12 cellular contexts compared by ENCODE assay signal in the genomic region with DNA sequence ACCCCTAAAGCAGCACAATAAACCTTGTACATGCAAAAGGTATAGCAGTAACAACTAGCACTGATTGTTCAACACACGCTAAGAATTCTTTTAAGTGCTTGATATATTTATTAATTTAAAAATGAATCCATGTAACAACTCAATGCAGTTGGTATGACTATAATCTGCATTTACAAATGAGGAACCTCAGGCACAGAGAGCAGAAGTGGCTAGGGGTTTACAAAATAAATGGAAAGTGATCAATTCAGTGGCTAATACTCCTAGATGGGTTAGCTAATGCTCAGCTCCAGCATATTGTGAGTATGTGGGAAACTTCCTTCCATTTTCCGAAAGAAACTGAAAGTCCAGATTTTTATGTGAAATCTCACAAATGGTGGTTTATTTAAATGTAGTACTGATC.
DNase-seq lines count a peak whose midpoint lies in the region; ATAC-seq and TF ChIP-seq lines count a peak whose summit lies in the region.
"Had no signal": no experiment of that assay in that cellular context is flagged by ENCODE, and none has a peak within 500 bp of the region (broad histone marks: within the 10 kb centered on the region; RNA-seq: fewer than 3 reads in every experiment).

No MANE protein-coding gene starts in this region.

- POLR2A ChIA-PET in T-cell (lab: Charles Lee), result interaction anchor here in 1 of 2 donors (0.6 kb wide), 1 partner anchor 828 kb away, joined by 3 read pairs; no protein-coding TSS in a partner anchor

- no peaks in the 10 kb centered on the region for H3K27me3 Mint-ChIP-seq in T-cell
- H3K27me3 Mint-ChIP-seq in stimulated activated naive CD8-positive, alpha-beta T cell treated with anti-CD3 and anti-CD28 coated beads, Interleukin-15, amount 100 ng/mL, for 72 hours, result no peaks in the 10 kb centered on the region

- peaks cover 32 to 37% (median 37%) of the 10 kb centered on the region in 3 donors for H3K4me1 Mint-ChIP-seq in T-cell
- H3K4me1 Mint-ChIP-seq in stimulated activated naive CD8-positive, alpha-beta T cell treated with anti-CD3 and anti-CD28 coated beads, Interleukin-15, amount 100 ng/mL, for 72 hours, result peaks cover 22% of the 10 kb centered on the region
- H3K4me1 Mint-ChIP-seq: nephron had no signal

- TF ChIP-seq CTCF in left ventricle myocardium inferior (IDR thresholded peaks at IDR 0.05; ENCODE audit: borderline replicate concordance), result no peak
- TF ChIP-seq CTCF in suprapubic skin (IDR thresholded peaks at IDR 0.05), result no peak

- no peak for ATAC-seq in right cardiac atrium
- peak; percentile 41 for ATAC-seq in HG02884 (IDR thresholded peaks at IDR 0.05; ENCODE audit: unreplicated experiment)
- no peak for ATAC-seq in T-cell (replicated peaks in 1 of 4)
- no peak for ATAC-seq in stimulated activated naive CD8-positive, alpha-beta T cell treated with anti-CD3 and anti-CD28 coated beads, Interleukin-15, amount 100 ng/mL, for 72 hours
- no peak for ATAC-seq in SK-N-SH treated with all-trans-retinoic acid at 6 μM for 48 hours
- ATAC-seq: HepG2 had no signal

- H3K27ac ChIP-seq in right cardiac atrium (ENCODE audit: low read length) (no peak overlapping the region), left ventricle myocardium inferior (replicated peaks) (no peak overlapping the region), suprapubic skin (no peak overlapping the region)

- H3K4me3 Mint-ChIP-seq in T-cell, result peak overlapping the region; percentile 57 to 63 (median 58)
- peak overlapping the region; percentile 74 to 76 for H3K4me3 Mint-ChIP-seq in stimulated activated naive CD8-positive, alpha-beta T cell treated with anti-CD3 and anti-CD28 coated beads, Interleukin-15, amount 100 ng/mL, for 72 hours
- H3K4me3 Mint-ChIP-seq: nephron had no signal

- H3K9me3 Mint-ChIP-seq in T-cell, result peaks cover 0 to 3% (median 0%) of the 10 kb centered on the region in 3 donors
- no peaks in the 10 kb centered on the region for H3K9me3 Mint-ChIP-seq in stimulated activated naive CD8-positive, alpha-beta T cell treated with anti-CD3 and anti-CD28 coated beads, Interleukin-15, amount 100 ng/mL, for 72 hours
- H3K9me3 Mint-ChIP-seq: nephron had no signal

- peaks cover 26% of the 10 kb centered on the region for H3K36me3 Mint-ChIP-seq in T-cell

- H3K36me3 ChIP-seq in left ventricle myocardium inferior (peaks cover 10% of the 10 kb centered on the region), suprapubic skin (peaks cover 10% of the 10 kb centered on the region)
- H3K36me3 ChIP-seq: BE2C had no signal

- no peak for TF ChIP-seq POLR2A in suprapubic skin (IDR thresholded peaks at IDR 0.05)

- WGBS in right cardiac atrium, result 85% methylated on average over 2 of the region's 2 CpGs
- WGBS in suprapubic skin, result 89% methylated on average over 2 of the region's 2 CpGs

- DNase-seq in right cardiac atrium, result no peak
- no peak for DNase-seq in left ventricle myocardium inferior
- DNase-seq in T-cell, result no peak
- DNase-seq in stimulated activated naive CD8-positive, alpha-beta T cell treated with anti-CD3 and anti-CD28 coated beads, Interleukin-15, amount 100 ng/mL, for 72 hours, result no peak
- no peak for DNase-seq in SHP77 (lab: John Stamatoyannopoulos, UW)
- DNase-seq in suprapubic skin (ENCODE audit: low spot score in 2 of 2), result no peak
- DNase-seq: BE2C, NCI-H524 treated with DMSO at 0.1 percent for 48 hours had no signal

- no peaks in the 10 kb centered on the region for H3K4me1 ChIP-seq in right cardiac atrium (ENCODE audit: control insufficient read depth, insufficient read depth, low read length)
- peaks cover 6% of the 10 kb centered on the region for H3K4me1 ChIP-seq in left ventricle myocardium inferior
- H3K4me1 ChIP-seq in suprapubic skin, result peaks cover 12% of the 10 kb centered on the region
- H3K4me1 ChIP-seq: BE2C had no signal

- CTCF ChIA-PET in T-cell (lab: Charles Lee), result no interaction called here

- peak overlapping the region; percentile 92 to 94 for H3K27ac Mint-ChIP-seq in T-cell
- peak overlapping the region; percentile 95 to 98 for H3K27ac Mint-ChIP-seq in stimulated activated naive CD8-positive, alpha-beta T cell treated with anti-CD3 and anti-CD28 coated beads, Interleukin-15, amount 100 ng/mL, for 72 hours

- no peak for TF ChIP-seq EP300 in suprapubic skin (IDR thresholded peaks at IDR 0.05)

- intact Hi-C loops in right cardiac atrium (cut with DNase I), result no loop called here
- intact Hi-C loops in left ventricle myocardium inferior (cut with micrococcal nuclease), result no loop called here

- H3K9me3 ChIP-seq in right cardiac atrium (ENCODE audit: control insufficient read depth, low read length) (no peaks in the 10 kb centered on the region), left ventricle myocardium inferior (replicated peaks) (no peaks in the 10 kb centered on the region), suprapubic skin (no peaks in the 10 kb centered on the region)
- H3K9me3 ChIP-seq: BE2C had no signal

- peak overlapping the region; percentile 10 for H3K4me3 ChIP-seq in right cardiac atrium (ENCODE audit: low read length)
- H3K4me3 ChIP-seq in left ventricle myocardium inferior, result no peak overlapping the region
- H3K4me3 ChIP-seq in suprapubic skin, result no peak overlapping the region

- H3K27me3 ChIP-seq in right cardiac atrium (ENCODE audit: control insufficient read depth, insufficient read depth), result no peaks in the 10 kb centered on the region
- H3K27me3 ChIP-seq in left ventricle myocardium inferior (ENCODE audit: low read depth), result no peaks in the 10 kb centered on the region
- no peaks in the 10 kb centered on the region for H3K27me3 ChIP-seq in suprapubic skin
- H3K27me3 ChIP-seq: BE2C had no signal

TF ChIP-seq in SK-N-SH treated with all-trans-retinoic acid at 6 μM for 48 hours, 23 proteins besides CTCF, POLR2A, EP300 and RAD21 (continues in another document):
- no peak for TF ChIP-seq OSR1 (CRISPR knock-in tag; IDR thresholded peaks at IDR 0.05)
- TF ChIP-seq BACH2 (CRISPR knock-in tag; IDR thresholded peaks at IDR 0.05; ENCODE audit: borderline replicate concordance), result no peak
- no peak for TF ChIP-seq CREB5 (CRISPR knock-in tag; IDR thresholded peaks at IDR 0.05; ENCODE audit: low read depth)
- TF ChIP-seq ESRRG (CRISPR knock-in tag; IDR thresholded peaks at IDR 0.05), result no peak
- TF ChIP-seq ZFP30 (CRISPR knock-in tag; IDR thresholded peaks at IDR 0.05), result no peak
- TF ChIP-seq ISL1 (CRISPR knock-in tag; IDR thresholded peaks at IDR 0.05), result no peak
- TF ChIP-seq ZFP3 (CRISPR knock-in tag; IDR thresholded peaks at IDR 0.05), result no peak
- no peak for TF ChIP-seq ZNF70 (CRISPR knock-in tag; IDR thresholded peaks at IDR 0.05)
- no peak for TF ChIP-seq ZNF8 (CRISPR knock-in tag; IDR thresholded peaks at IDR 0.05)
- no peak for TF ChIP-seq ZC3H10 (CRISPR knock-in tag; IDR thresholded peaks at IDR 0.05)
- TF ChIP-seq, protein P1, sequence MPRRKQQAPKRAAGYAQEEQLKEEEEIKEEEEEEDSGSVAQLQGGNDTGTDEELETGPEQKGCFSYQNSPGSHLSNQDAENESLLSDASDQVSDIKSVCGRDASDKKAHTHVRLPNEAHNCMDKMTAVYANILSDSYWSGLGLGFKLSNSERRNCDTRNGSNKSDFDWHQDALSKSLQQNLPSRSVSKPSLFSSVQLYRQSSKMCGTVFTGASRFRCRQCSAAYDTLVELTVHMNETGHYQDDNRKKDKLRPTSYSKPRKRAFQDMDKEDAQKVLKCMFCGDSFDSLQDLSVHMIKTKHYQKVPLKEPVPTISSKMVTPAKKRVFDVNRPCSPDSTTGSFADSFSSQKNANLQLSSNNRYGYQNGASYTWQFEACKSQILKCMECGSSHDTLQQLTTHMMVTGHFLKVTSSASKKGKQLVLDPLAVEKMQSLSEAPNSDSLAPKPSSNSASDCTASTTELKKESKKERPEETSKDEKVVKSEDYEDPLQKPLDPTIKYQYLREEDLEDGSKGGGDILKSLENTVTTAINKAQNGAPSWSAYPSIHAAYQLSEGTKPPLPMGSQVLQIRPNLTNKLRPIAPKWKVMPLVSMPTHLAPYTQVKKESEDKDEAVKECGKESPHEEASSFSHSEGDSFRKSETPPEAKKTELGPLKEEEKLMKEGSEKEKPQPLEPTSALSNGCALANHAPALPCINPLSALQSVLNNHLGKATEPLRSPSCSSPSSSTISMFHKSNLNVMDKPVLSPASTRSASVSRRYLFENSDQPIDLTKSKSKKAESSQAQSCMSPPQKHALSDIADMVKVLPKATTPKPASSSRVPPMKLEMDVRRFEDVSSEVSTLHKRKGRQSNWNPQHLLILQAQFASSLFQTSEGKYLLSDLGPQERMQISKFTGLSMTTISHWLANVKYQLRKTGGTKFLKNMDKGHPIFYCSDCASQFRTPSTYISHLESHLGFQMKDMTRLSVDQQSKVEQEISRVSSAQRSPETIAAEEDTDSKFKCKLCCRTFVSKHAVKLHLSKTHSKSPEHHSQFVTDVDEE (CRISPR knock-in tag; IDR thresholded peaks at IDR 0.05), result no peak
- no peak for TF ChIP-seq CSRNP3 (CRISPR knock-in tag; IDR thresholded peaks at IDR 0.05)
